In genomic region chr6:87922947-87923330, GRCh38 we compare ENCODE assay signal across 1 cellular context.
TF ChIP-seq lines count a peak whose summit lies in the region.

No MANE protein-coding gene starts in this region.

TF ChIP-seq in GM12878, 131 proteins besides CTCF, POLR2A, EP300 and RAD21 (continued from another document and continues in another):
- TF ChIP-seq PKNOX1 (IDR thresholded peaks at IDR 0.05) (peak; percentile 84), E4F1 (IDR thresholded peaks at IDR 0.05; ENCODE audit: borderline replicate concordance, partially characterized antibody) (no peak), FOS (IDR thresholded peaks at IDR 0.05; ENCODE audit: borderline replicate concordance, extremely low read depth, insufficient read length) (no peak), CBFB (IDR thresholded peaks at IDR 0.05; ENCODE audit: low read depth) (peak; percentile 82; the same call in 1 of the 2 replicates), SP1 (IDR thresholded peaks at IDR 0.05; ENCODE audit: low read depth, low read length) (peak; percentile 44), CEBPB (IDR thresholded peaks at IDR 0.05; ENCODE audit: borderline replicate concordance in 1 of 2, low read depth in 2 of 2, low read length in 2 of 2) (no peak), FOXM1 (IDR thresholded peaks at IDR 0.05; ENCODE audit: low read depth, low read length) (peak; percentile 88; the same call in 1 of the 2 replicates), MYB (IDR thresholded peaks at IDR 0.05; ENCODE audit: borderline replicate concordance, low read depth, low read length) (no peak), MTA3 (IDR thresholded peaks at IDR 0.05; ENCODE audit: borderline replicate concordance, low read length) (no peak; the same call in 1 of the 2 replicates), IKZF1 (conservative IDR thresholded peaks at IDR 0.05) (peak; percentile 89), MAX (IDR thresholded peaks at IDR 0.05; ENCODE audit: low read depth, low read length) (no peak), IRF3 (IDR thresholded peaks at IDR 0.05) (no peak), RFX5 (IDR thresholded peaks at IDR 0.05; ENCODE audit: low read depth, low read length) (no peak), SKIL (IDR thresholded peaks at IDR 0.05; ENCODE audit: low read depth, poor library complexity, severe bottlenecking) (peak; percentile 54), SREBF1 (IDR thresholded peaks at IDR 0.05; ENCODE audit: low read length) (no peak), ZZZ3 (IDR thresholded peaks at IDR 0.05; ENCODE audit: control insufficient read depth, insufficient read length, low read depth) (no peak), USF2 (IDR thresholded peaks at IDR 0.05; ENCODE audit: borderline replicate concordance, low read depth, low read length) (no peak), ZBTB11 (CRISPR knock-in tag; IDR thresholded peaks at IDR 0.05) (no peak), SREBF2 (IDR thresholded peaks at IDR 0.05; ENCODE audit: low read length) (no peak), SUPT20H (IDR thresholded peaks at IDR 0.05; ENCODE audit: borderline replicate concordance, control insufficient read depth, low read depth, low read length) (no peak), PBX3 (IDR thresholded peaks at IDR 0.05; ENCODE audit: insufficient replicate concordance, low read depth, low read length) (peak; percentile 71), YBX1 (IDR thresholded peaks at IDR 0.05) (no peak), ELK1 (IDR thresholded peaks at IDR 0.05; ENCODE audit: low read depth, low read length) (no peak), BHLHE40 (IDR thresholded peaks at IDR 0.05; ENCODE audit: borderline replicate concordance in 1 of 2, low read depth in 2 of 2, low read length in 1 of 2) (peak; percentile 84 to 87), ZSCAN29 (IDR thresholded peaks at IDR 0.05) (no peak), LARP7 (IDR thresholded peaks at IDR 0.05) (peak; percentile 17; the same call in 1 of the 2 replicates), ZBTB40 (IDR thresholded peaks at IDR 0.05; ENCODE audit: borderline replicate concordance) (no peak), ZNF24 (IDR thresholded peaks at IDR 0.05) (peak; percentile 96), NFXL1 (IDR thresholded peaks at IDR 0.05; ENCODE audit: borderline replicate concordance) (no peak), RAD51 (IDR thresholded peaks at IDR 0.05) (no peak), PAX5 (IDR thresholded peaks at IDR 0.05; ENCODE audit: borderline replicate concordance, low read depth, low read length) (peak; percentile 96), DPF2 (IDR thresholded peaks at IDR 0.05) (peak; percentile 86; the same call in 1 of the 2 replicates), ZNF622 (IDR thresholded peaks at IDR 0.05) (no peak), GABPA (IDR thresholded peaks at IDR 0.05; ENCODE audit: low read depth) (0 out of 2 replicates have a peak, but pooled peaks have one; percentile 51), FOXK2 (IDR thresholded peaks at IDR 0.05) (no peak), TCF7 (IDR thresholded peaks at IDR 0.05; ENCODE audit: borderline replicate concordance) (no peak), ZBTB33 (IDR thresholded peaks at IDR 0.05) (no peak)
